ENCODE assay signal across 16 cellular contexts in the genomic region with DNA sequence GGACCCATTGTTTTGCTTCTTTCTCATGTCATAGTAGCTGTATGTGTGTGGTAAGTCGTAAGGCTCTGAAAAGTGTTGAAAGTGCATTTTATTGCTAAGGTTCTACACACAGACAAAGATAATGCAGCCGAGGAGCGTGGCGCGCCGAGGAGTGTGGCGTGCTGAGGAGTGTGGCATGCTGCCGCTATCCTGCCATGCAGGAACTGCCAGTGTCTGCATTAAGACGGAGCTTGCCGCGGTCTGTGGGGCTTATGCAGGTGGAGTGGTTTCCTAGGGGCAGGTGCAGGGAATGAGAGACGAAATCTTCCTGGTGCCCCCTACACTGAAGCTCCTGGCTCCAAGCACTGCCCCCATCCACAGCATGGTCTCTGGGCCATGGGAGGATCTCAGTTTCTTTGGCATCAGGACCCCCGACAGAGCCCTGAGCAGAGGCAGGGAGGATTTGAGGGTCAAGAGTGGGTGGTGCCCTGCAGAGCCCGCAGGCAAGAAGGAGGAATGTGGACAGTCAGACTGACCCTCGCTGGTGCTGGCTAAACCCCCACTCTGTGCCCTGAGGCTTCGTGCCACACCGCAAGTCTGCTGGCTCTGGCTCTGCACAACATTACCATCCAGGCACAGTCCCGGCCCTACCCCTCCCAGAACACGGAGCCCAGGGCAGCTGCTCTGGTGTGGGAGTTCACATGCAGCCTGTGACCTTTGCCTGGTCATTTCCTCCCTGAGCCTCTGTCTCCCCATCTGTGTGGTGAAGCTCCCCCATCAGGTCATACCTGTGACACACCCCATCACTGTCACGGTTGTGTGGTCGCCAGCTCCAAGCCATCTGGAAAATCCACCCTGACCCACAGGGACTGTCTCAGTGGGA. TPM values are rescaled to one million over a fixed set of nuclear protein-coding genes. Genes with fewer than 3 reads are reported as not detected.
DNase-seq lines count a peak whose midpoint lies in the region; ATAC-seq and TF ChIP-seq lines count a peak whose summit lies in the region.
"Had no signal": no experiment of that assay in that cellular context is flagged by ENCODE, and none has a peak within 500 bp of the region (broad histone marks: within the 10 kb centered on the region; RNA-seq: fewer than 3 reads in every experiment).

No MANE protein-coding gene starts in this region.

- H3K4me1 Mint-ChIP-seq in endodermal cell = peaks cover 1% of the 10 kb centered on the region

- no peak overlapping the region for H2BK12ac ChIP-seq in neuronal stem cell (ENCODE audit: low read length)

- no peak overlapping the region for H3K4me3 Mint-ChIP-seq in endodermal cell
- H3K4me3 Mint-ChIP-seq: activated naive CD8-positive, alpha-beta T cell treated with anti-CD3 and anti-CD28 coated beads, Interleukin-2, amount 10 ng/mL, durations not matched to agents 7 days and 5 days; HFFc6 had no signal

- H3K9ac ChIP-seq in endodermal cell (ENCODE audit: extremely low read depth, low read length, poor library complexity, severe bottlenecking) (no peak overlapping the region), neuronal stem cell (ENCODE audit: low read depth, low read length, poor library complexity) (peak overlapping the region; percentile 34)
- H3K9ac ChIP-seq: KMS-11 had no signal

- H3K9me3 ChIP-seq in right atrium auricular region (peaks cover 12 to 27% of the 10 kb centered on the region in 2 donors), left ventricle myocardium inferior (replicated peaks) (peaks cover 30% of the 10 kb centered on the region), endodermal cell (ENCODE audit: control insufficient read depth, low read length) (peaks cover 26% of the 10 kb centered on the region), neuronal stem cell (replicated peaks in 1 of 2; ENCODE audit: control insufficient read depth in 2 of 2, insufficient read depth in 1 of 2, low read depth in 1 of 2, low read length in 2 of 2) (peaks cover 12 to 16% of the 10 kb centered on the region in 2 donors)

- intact Hi-C loops in left ventricle myocardium inferior (cut with micrococcal nuclease) = no loop called here

- no peak for ATAC-seq in GM21529 (IDR thresholded peaks at IDR 0.05; ENCODE audit: unreplicated experiment)

- no peak overlapping the region for H3K23ac ChIP-seq in neuronal stem cell (ENCODE audit: low read depth, low read length, poor library complexity)

- H2BK5ac ChIP-seq in neuronal stem cell (ENCODE audit: low read length) = peak overlapping the region; percentile 59

- H3K4me1 ChIP-seq in right atrium auricular region = peaks cover 0 to 27% of the 10 kb centered on the region in 2 donors
- H3K4me1 ChIP-seq in left ventricle myocardium inferior = peaks cover 42% of the 10 kb centered on the region
- no peaks in the 10 kb centered on the region for H3K4me1 ChIP-seq in endodermal cell (ENCODE audit: control insufficient read depth, insufficient read depth, low read length)
- H3K4me1 ChIP-seq in neuronal stem cell (ENCODE audit: control insufficient read depth in 2 of 2, insufficient read depth in 1 of 2, low read depth in 1 of 2, low read length in 2 of 2) = peaks cover 2 to 7% of the 10 kb centered on the region in 2 donors

- WGBS in endodermal cell (ENCODE audit: insufficient coverage in 1 of 2, insufficient read length in 1 of 2), 2 experiments = 89 to 90% methylated on average over 15 to 21 of the region's 21 CpGs
- no CpG with 5 or more reads among the region's 21 CpGs for whole genome bisulfite sequencing in neuronal stem cell (ENCODE audit: extremely low coverage in 2 of 2, insufficient read length in 2 of 2, insufficient replicate concordance in 1 of 2), 2 donors

- no peak for TF ChIP-seq CTCF in right atrium auricular region (IDR thresholded peaks at IDR 0.05)
- no peak for TF ChIP-seq CTCF in left ventricle myocardium inferior (IDR thresholded peaks at IDR 0.05; ENCODE audit: borderline replicate concordance)
- no peak for TF ChIP-seq CTCF in endodermal cell (conservative IDR thresholded peaks at IDR 0.05)

- H2BK15ac ChIP-seq in neuronal stem cell (ENCODE audit: low read length) = no peak overlapping the region

- H3K27me3 ChIP-seq in right atrium auricular region (no peaks in the 10 kb centered on the region), left ventricle myocardium inferior (ENCODE audit: low read depth) (no peaks in the 10 kb centered on the region), endodermal cell (ENCODE audit: control insufficient read depth, insufficient read depth, low read length, poor library complexity, severe bottlenecking) (peaks cover 48% of the 10 kb centered on the region), neuronal stem cell (ENCODE audit: control insufficient read depth in 3 of 3, insufficient read depth in 3 of 3, low read depth in 1 of 3, low read length in 3 of 3) (peaks cover 7 to 52% (median 30%) of the 10 kb centered on the region in 3 experiments)

- no peak overlapping the region for H4K91ac ChIP-seq in neuronal stem cell (ENCODE audit: low read depth, low read length, poor library complexity)

- H3K14ac ChIP-seq in neuronal stem cell (ENCODE audit: low read length) = peak overlapping the region; percentile 14

- H3K27ac ChIP-seq in right atrium auricular region = no peak overlapping the region
- no peak overlapping the region for H3K27ac ChIP-seq in left ventricle myocardium inferior (replicated peaks)
- no peak overlapping the region for H3K27ac ChIP-seq in endodermal cell (ENCODE audit: low read depth, low read length)
- H3K27ac ChIP-seq in neuronal stem cell (replicated peaks; ENCODE audit: low read length) = no peak overlapping the region
- H3K27ac ChIP-seq: HL-60, KMS-11, SK-N-MC had no signal

- H3K79me1 ChIP-seq in neuronal stem cell (ENCODE audit: low read depth, low read length) = no peaks in the 10 kb centered on the region

- H3K9me3 Mint-ChIP-seq in endodermal cell = peaks cover 34% of the 10 kb centered on the region

- no peak overlapping the region for H2AFZ ChIP-seq in neuronal stem cell (ENCODE audit: low read length)

- H2BK120ac ChIP-seq in neuronal stem cell (ENCODE audit: low read depth, low read length) = no peak overlapping the region

- peak; percentile 53 for DNase-seq in right atrium auricular region (ENCODE audit: low spot score)
- no peak for DNase-seq in left ventricle myocardium inferior
- DNase-seq in endodermal cell = peak; percentile 24
- no peak for DNase-seq in neuronal stem cell (ENCODE audit: low spot score)
- peak; percentile 41 for DNase-seq in ureter (ENCODE audit: low spot score)
- DNase-seq in DMS 273 (lab: John Stamatoyannopoulos, UW; ENCODE audit: unreplicated experiment) = no peak
- no peak for DNase-seq in NCI-H446 treated with DMSO at 0.1 percent for 48 hours (lab: John Stamatoyannopoulos, UW)
- DNase-seq: activated naive CD8-positive, alpha-beta T cell treated with anti-CD3 and anti-CD28 coated beads, Interleukin-2, amount 10 ng/mL, durations not matched to agents 7 days and 5 days; HFFc6; naive B cell; NCI-H446; stimulated activated naive CD4-positive, alpha-beta T cell had no signal

- peaks cover 41% of the 10 kb centered on the region for H3K27me3 Mint-ChIP-seq in endodermal cell (ENCODE audit: insufficient read depth)

- no peak overlapping the region for H3K27ac Mint-ChIP-seq in endodermal cell
- H3K27ac Mint-ChIP-seq: activated naive CD8-positive, alpha-beta T cell treated with anti-CD3 and anti-CD28 coated beads, Interleukin-2, amount 10 ng/mL, durations not matched to agents 7 days and 5 days; HFFc6; naive B cell had no signal

- H4K8ac ChIP-seq in neuronal stem cell (ENCODE audit: low read depth, low read length) = no peak overlapping the region

- H3K18ac ChIP-seq in neuronal stem cell (ENCODE audit: low read length) = no peak overlapping the region

- no peak overlapping the region for H3K4me3 ChIP-seq in right atrium auricular region
- no peak overlapping the region for H3K4me3 ChIP-seq in left ventricle myocardium inferior
- no peak overlapping the region for H3K4me3 ChIP-seq in endodermal cell (ENCODE audit: low read length)
- no peak overlapping the region for H3K4me3 ChIP-seq in neuronal stem cell (ENCODE audit: low read length in 2 of 2)
- H3K4me3 ChIP-seq: SK-N-MC had no signal

- no peaks in the 10 kb centered on the region for H3K36me3 Mint-ChIP-seq in endodermal cell (ENCODE audit: low read depth)

- no peak overlapping the region for H3K4me2 ChIP-seq in neuronal stem cell (ENCODE audit: insufficient read depth, low read length, poor library complexity, severe bottlenecking)
- H3K4me2 ChIP-seq: KMS-11 had no signal

- H2AK5ac ChIP-seq in neuronal stem cell (ENCODE audit: low read depth, low read length) = peak overlapping the region; percentile 47

- H3K36me3 ChIP-seq in right atrium auricular region = peaks cover 3% of the 10 kb centered on the region
- H3K36me3 ChIP-seq in left ventricle myocardium inferior = peaks cover 40% of the 10 kb centered on the region
- no peaks in the 10 kb centered on the region for H3K36me3 ChIP-seq in endodermal cell (ENCODE audit: control insufficient read depth, insufficient read depth, low read length)
- peaks cover 0 to 4% of the 10 kb centered on the region in 2 donors for H3K36me3 ChIP-seq in neuronal stem cell (replicated peaks in 1 of 2; ENCODE audit: control insufficient read depth in 2 of 2, insufficient read depth in 2 of 2, low read length in 2 of 2)

- H3K4ac ChIP-seq in neuronal stem cell (ENCODE audit: low read length) = no peak overlapping the region

RNA-seq across cellular contexts. Expression of gene SNED1, which starts 3.2 kb away (rescaled TPM):
- total RNA-seq in right atrium auricular region (10 to 100 TPM in 1 of 2 donors, 1 to 10 TPM in 1; 9.9 to 16.4 TPM), left ventricle myocardium inferior (6.1 TPM), endodermal cell (1 to 10 TPM in 1 of 2 donors, under 1 TPM in 1; 0.66 to 4.5 TPM), ureter (41.8 TPM)
- polyA plus RNA-seq in endodermal cell (2013, experiment 1 of 2) = 0.96 TPM
- 0.25 TPM for polyA plus RNA-seq in endodermal cell (2013, experiment 2 of 2)
- 0.14 TPM for polyA plus RNA-seq in neuronal stem cell (2013, experiment 1 of 2)
- polyA plus RNA-seq in neuronal stem cell (2013, experiment 2 of 2) = 0.04 TPM

Comparison
In these comparisons a context has a peak if more than half of its experiments do, and no peak if none do; other contexts are left out.
1. DNase-seq: peak in right atrium auricular region (single experiment), endodermal cell (single experiment) and ureter (single experiment); none in left ventricle myocardium inferior (single experiment), neuronal stem cell (single experiment), DMS 273 (single experiment) and NCI-H446 treated with DMSO at 0.1 percent for 48 hours (single experiment).